25 cellular contexts compared by ENCODE assay signal in genomic region chr7:131949659-131950058, GRCh38.
DNase-seq lines count a peak whose midpoint lies in the region; ATAC-seq, FAIRE-seq and TF ChIP-seq lines count a peak whose summit lies in the region.
"Had no signal": no experiment of that assay in that cellular context is flagged by ENCODE, and none has a peak within 500 bp of the region (broad histone marks: within the 10 kb centered on the region; RNA-seq: fewer than 3 reads in every experiment).

No MANE protein-coding gene starts in this region.

- TF ChIP-seq CTCF in VCaP (conservative IDR thresholded peaks at IDR 0.05): no peak
- no peak for TF ChIP-seq CTCF in endodermal cell (conservative IDR thresholded peaks at IDR 0.05)
- TF ChIP-seq CTCF in foreskin keratinocyte (conservative IDR thresholded peaks at IDR 0.05): no peak
- no peak for TF ChIP-seq CTCF in D721Med (IDR thresholded peaks at IDR 0.05; ENCODE audit: insufficient read depth, missing control alignments)

- no peak for FAIRE-seq in D721Med (lab: Jason Lieb, UNC)
- FAIRE-seq: G401.6, H1 had no signal

- H3K9me3 Mint-ChIP-seq in endodermal cell: peaks cover 8% of the 10 kb centered on the region
- H3K9me3 Mint-ChIP-seq: T-helper 1 cell treated with Interleukin-12 subunit alpha and Interleukin-12 subunit beta and Interleukin-4 antibody, amounts not matched to agents 30 μg/mL and 1 μg/mL, for 36 hours had no signal

- H3K27me3 Mint-ChIP-seq in endodermal cell (ENCODE audit: insufficient read depth): peaks cover 24% of the 10 kb centered on the region

- H3K36me3 Mint-ChIP-seq in endodermal cell (ENCODE audit: low read depth): no peaks in the 10 kb centered on the region

- 92% methylated on average over 7 of the region's 7 CpGs; no CpG with 5 or more reads in 1 of the 2 experiments for WGBS in endodermal cell (ENCODE audit: insufficient coverage in 1 of 2, insufficient read length in 1 of 2), 2 experiments

- H3K27ac ChIP-seq in VCaP (peak overlapping the region; percentile 95), endodermal cell (ENCODE audit: low read depth, low read length) (no peak overlapping the region), mucosa of rectum (ENCODE audit: low read depth in 2 of 2, low read length in 2 of 2) (peak overlapping the region; percentile 59 to 83), foreskin keratinocyte (no peak overlapping the region)
- H3K27ac ChIP-seq: C4-2B had no signal

- H3K4me1 Mint-ChIP-seq in endodermal cell: peaks cover 8% of the 10 kb centered on the region
- H3K4me1 Mint-ChIP-seq: B cell had no signal

- H3K36me3 ChIP-seq in endodermal cell (ENCODE audit: control insufficient read depth, insufficient read depth, low read length) (no peaks in the 10 kb centered on the region), mucosa of rectum (ENCODE audit: control insufficient read depth in 2 of 2, insufficient read depth in 2 of 2, low read length in 2 of 2) (no peaks in the 10 kb centered on the region)
- H3K36me3 ChIP-seq: Peyer's patch had no signal

- no peak for ATAC-seq in foreskin keratinocyte
- ATAC-seq in GM18858 (IDR thresholded peaks at IDR 0.05; ENCODE audit: unreplicated experiment): no peak
- ATAC-seq: HCT116 had no signal

- H3K27me3 ChIP-seq in endodermal cell (ENCODE audit: control insufficient read depth, insufficient read depth, low read length, poor library complexity, severe bottlenecking) (peaks cover 31% of the 10 kb centered on the region), mucosa of rectum (ENCODE audit: control insufficient read depth in 2 of 2, insufficient read depth in 2 of 2, low read length in 2 of 2) (no peaks in the 10 kb centered on the region), foreskin keratinocyte (peaks cover 46% of the 10 kb centered on the region)
- H3K27me3 ChIP-seq: Peyer's patch had no signal

- H3K27ac Mint-ChIP-seq in endodermal cell: no peak overlapping the region
- H3K27ac Mint-ChIP-seq: B cell; T-helper 1 cell treated with Interleukin-12 subunit alpha and Interleukin-12 subunit beta and Interleukin-4 antibody, amounts not matched to agents 30 μg/mL and 1 μg/mL, for 36 hours had no signal

- no peaks in the 10 kb centered on the region for H3K4me1 ChIP-seq in endodermal cell (ENCODE audit: control insufficient read depth, insufficient read depth, low read length)
- H3K4me1 ChIP-seq in mucosa of rectum (ENCODE audit: control insufficient read depth in 2 of 2, insufficient read depth in 2 of 2, low read length in 2 of 2): peaks cover 20 to 29% of the 10 kb centered on the region in 2 donors
- no peaks in the 10 kb centered on the region for H3K4me1 ChIP-seq in foreskin keratinocyte

- no peak overlapping the region for H3K9ac ChIP-seq in endodermal cell (ENCODE audit: extremely low read depth, low read length, poor library complexity, severe bottlenecking)
- H3K9ac ChIP-seq in mucosa of rectum (ENCODE audit: low read depth in 1 of 2, low read length in 2 of 2): peak overlapping the region in 1 of 2 donors; percentile 33

- no peaks in the 10 kb centered on the region for H3K9me3 ChIP-seq in endodermal cell (ENCODE audit: control insufficient read depth, low read length)
- no peaks in the 10 kb centered on the region for H3K9me3 ChIP-seq in mucosa of rectum (ENCODE audit: control insufficient read depth in 2 of 2, low read length in 2 of 2)
- H3K9me3 ChIP-seq: Peyer's patch had no signal

- peak; percentile 36 for DNase-seq in COLO668 (lab: John Stamatoyannopoulos, UW; ENCODE audit: unreplicated experiment)
- peak; percentile 38 for DNase-seq in endodermal cell
- no peak for DNase-seq in foreskin keratinocyte
- no peak for DNase-seq in D721Med (ENCODE audit: insufficient read length, low spot score)
- DNase-seq in SW 1271 (lab: John Stamatoyannopoulos, UW): no peak
- DNase-seq: Karpas-422, NCI-H1092, NCI-H1436, NCI-H187, NCI-H2081 treated with DMSO at 0.1 percent for 48 hours, NCI-H2171, NCI-H226, NCI-H774, OCI-M1, Peyer's patch, SHP77 treated with DMSO at 0.1 percent for 48 hours had no signal

- no peak overlapping the region for H3K4me3 Mint-ChIP-seq in endodermal cell
- H3K4me3 Mint-ChIP-seq: B cell; T-helper 1 cell treated with Interleukin-12 subunit alpha and Interleukin-12 subunit beta and Interleukin-4 antibody, amounts not matched to agents 30 μg/mL and 1 μg/mL, for 36 hours had no signal

- H3K4me3 ChIP-seq in endodermal cell (ENCODE audit: low read length): no peak overlapping the region
- H3K4me3 ChIP-seq in mucosa of rectum (ENCODE audit: low read length in 2 of 2): no peak overlapping the region
- H3K4me3 ChIP-seq: Peyer's patch had no signal

Comparison
In these comparisons a context has a peak if more than half of its experiments do, and no peak if none do; other contexts are left out.
1. DNase-seq: peak in COLO668 (single experiment) and endodermal cell (single experiment); none in foreskin keratinocyte (0 of 2), D721Med (single experiment) and SW 1271 (0 of 2).
2. H3K27ac ChIP-seq: peak in VCaP (single experiment) and mucosa of rectum (2 of 2); none in endodermal cell (single experiment) and foreskin keratinocyte (single experiment).